Comparison of ENCODE assay signal across 9 cellular contexts in the genomic region with DNA sequence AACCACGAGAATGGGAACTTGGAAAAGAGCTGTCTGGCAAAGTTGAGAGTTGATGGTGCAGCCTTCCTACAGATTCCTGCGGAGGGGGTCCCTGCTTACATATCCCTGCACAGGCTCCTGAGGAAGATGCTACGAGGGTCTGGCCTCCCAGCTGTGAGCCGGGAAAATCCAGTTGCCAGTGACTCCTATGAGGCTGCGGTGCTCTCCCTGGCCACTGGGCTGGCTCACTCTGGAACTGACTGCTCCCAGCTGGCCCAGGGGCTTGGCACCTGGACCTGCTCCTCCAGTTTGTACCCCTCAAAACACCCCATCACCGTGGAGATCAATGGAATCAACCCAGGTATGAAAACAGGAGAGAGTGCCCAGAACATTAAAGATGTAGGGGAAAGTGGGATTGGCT. TPM values are rescaled to one million over a fixed set of nuclear protein-coding genes. Genes with fewer than 3 reads are reported as not detected.
"Had no signal": no experiment of that assay in that cellular context is flagged by ENCODE, and none has a peak within 500 bp of the region (broad histone marks: within the 10 kb centered on the region; RNA-seq: fewer than 3 reads in every experiment).

No MANE protein-coding gene starts in this region.

RNA-seq across cellular contexts. Expression of gene CTAGE6, which starts 37.2 kb away (rescaled TPM):
- total RNA-seq: neural crest cell, occipital lobe, progenitor cell of endocrine pancreas, psoas muscle, right atrium auricular region, smooth muscle cell had no signal
- polyA plus RNA-seq: neural cell, psoas muscle, right cardiac atrium, small intestine, smooth muscle cell had no signal
